20 cellular contexts compared by ENCODE assay signal in genomic region chr4:147198411-147199051, GRCh38.
DNase-seq lines count a peak whose midpoint lies in the region; FAIRE-seq and TF ChIP-seq lines count a peak whose summit lies in the region.
"Had no signal": no experiment of that assay in that cellular context is flagged by ENCODE, and none has a peak within 500 bp of the region (broad histone marks: within the 10 kb centered on the region; RNA-seq: fewer than 3 reads in every experiment).

No MANE protein-coding gene starts in this region.

- BruUV-seq in Caco-2 (replicated peaks; lab: Mats Ljungman, UMichigan): no TSS peak
- no TSS peak for BruUV-seq in endothelial cell of umbilical vein (replicated peaks; lab: Mats Ljungman, UMichigan)

- H3K9ac ChIP-seq in endothelial cell of umbilical vein (replicated peaks; ENCODE audit: extremely low read depth, insufficient read depth, low read length): no peak overlapping the region

- H3K9me1 ChIP-seq in endothelial cell of umbilical vein (replicated peaks; ENCODE audit: control insufficient read depth, extremely low read depth, insufficient read depth, low read length): no peaks in the 10 kb centered on the region

- H3K36me3 ChIP-seq in Caco-2 (ENCODE audit: control insufficient read depth, insufficient read depth, low read length) (no peaks in the 10 kb centered on the region), SJCRH30 (no peaks in the 10 kb centered on the region), endothelial cell of umbilical vein (ENCODE audit: control insufficient read depth in 2 of 2, extremely low read depth in 1 of 2, insufficient read depth in 2 of 2, low read length in 2 of 2) (no peaks in the 10 kb centered on the region)
- H3K36me3 ChIP-seq: vagina had no signal

- no peak overlapping the region for H3K4me3 ChIP-seq in Caco-2 (ENCODE audit: low read depth, low read length)
- H3K4me3 ChIP-seq in SJCRH30: no peak overlapping the region
- H3K4me3 ChIP-seq in endothelial cell of umbilical vein (replicated peaks in 1 of 3; ENCODE audit: insufficient read depth in 1 of 3, low read depth in 1 of 3, low read length in 3 of 3): no peak overlapping the region
- H3K4me3 ChIP-seq: vagina had no signal

- H3K4me1 ChIP-seq in Caco-2 (peaks cover 27% of the 10 kb centered on the region), SJCRH30 (peaks cover 8% of the 10 kb centered on the region), endothelial cell of umbilical vein (ENCODE audit: control insufficient read depth, extremely low read depth, insufficient read depth, low read length) (peaks cover 5% of the 10 kb centered on the region)
- H3K4me1 ChIP-seq: vagina had no signal

- peak overlapping the region; percentile 15; the same call in 1 of the 2 replicates for H3K27ac ChIP-seq in SJCRH30
- peak overlapping the region; percentile 28 for H3K27ac ChIP-seq in endothelial cell of umbilical vein (ENCODE audit: insufficient read depth, low read depth, low read length)
- H3K27ac ChIP-seq: vagina had no signal

- H3K27me3 Mint-ChIP-seq in Caco-2 (ENCODE audit: insufficient read depth, unreplicated experiment) (no peaks in the 10 kb centered on the region), osteocyte (ENCODE audit: unreplicated experiment) (no peaks in the 10 kb centered on the region)

- FAIRE-seq in endothelial cell of umbilical vein (lab: Jason Lieb, UNC): no peak

- H3K27ac Mint-ChIP-seq in Caco-2 (ENCODE audit: unreplicated experiment) (peak overlapping the region; percentile 20), osteocyte (ENCODE audit: unreplicated experiment) (peak overlapping the region; percentile 75)
- H3K27ac Mint-ChIP-seq: activated CD8-positive, alpha-beta T cell treated with anti-CD3 and anti-CD28 coated beads, Interleukin-2, amount 10 ng/mL, durations not matched to agents 7 days and 5 days; stimulated activated effector memory CD8-positive, alpha-beta T cell treated with anti-CD3 and anti-CD28 coated beads, Interleukin-12 subunit alpha, Interleukin-12 subunit beta, amount 100 ng/mL, for 72 hours had no signal

- CTCF ChIA-PET in Caco-2 (lab: Charles Lee) (no interaction called here), endothelial cell of umbilical vein (lab: Charles Lee) (interaction anchor here (1.6 kb wide), 1 partner anchor 37 kb away, joined by 4 read pairs; no protein-coding TSS in a partner anchor)

- H4K20me1 ChIP-seq in endothelial cell of umbilical vein (replicated peaks; ENCODE audit: control insufficient read depth, extremely low read depth, insufficient read depth, low read length): no peaks in the 10 kb centered on the region

- H3K9me3 Mint-ChIP-seq in Caco-2 (ENCODE audit: unreplicated experiment) (peaks cover 9% of the 10 kb centered on the region), osteocyte (ENCODE audit: unreplicated experiment) (peaks cover 3% of the 10 kb centered on the region)

- TF ChIP-seq CTCF in Caco-2 (IDR thresholded peaks at IDR 0.05; ENCODE audit: insufficient read depth in 1 of 2, low read depth in 1 of 2, low read length in 1 of 2, severe bottlenecking in 1 of 2, unreplicated experiment in 1 of 2): no peak
- no peak for TF ChIP-seq CTCF in endothelial cell of umbilical vein (IDR thresholded peaks at IDR 0.05; ENCODE audit: extremely low read depth in 1 of 2, insufficient read depth in 1 of 2, low read depth in 1 of 2, low read length in 2 of 2)
- TF ChIP-seq CTCF in osteocyte (IDR thresholded peaks at IDR 0.05): no peak

- H3K27me3 ChIP-seq in Caco-2 (replicated peaks; ENCODE audit: control insufficient read depth, insufficient read depth, low read length) (no peaks in the 10 kb centered on the region), SJCRH30 (no peaks in the 10 kb centered on the region), endothelial cell of umbilical vein (ENCODE audit: control insufficient read depth in 2 of 2, insufficient read depth in 2 of 2, low read length in 2 of 2) (no peaks in the 10 kb centered on the region)
- H3K27me3 ChIP-seq: vagina had no signal

- TF ChIP-seq POLR2A in endothelial cell of umbilical vein (IDR thresholded peaks at IDR 0.05; ENCODE audit: low read depth, low read length): no peak

- H3K4me1 Mint-ChIP-seq in Caco-2 (ENCODE audit: low read depth, unreplicated experiment) (peaks cover 27% of the 10 kb centered on the region), osteocyte (ENCODE audit: unreplicated experiment) (peaks cover 74% of the 10 kb centered on the region)
- H3K4me1 Mint-ChIP-seq: CD4-positive, alpha-beta memory T cell; stimulated activated effector memory CD8-positive, alpha-beta T cell treated with anti-CD3 and anti-CD28 coated beads, Interleukin-12 subunit alpha, Interleukin-12 subunit beta, amount 100 ng/mL, for 72 hours had no signal

- DNase-seq in Caco-2: peak in 1 of 2 experiments; percentile 4
- DNase-seq in SJCRH30: no peak
- DNase-seq in endothelial cell of umbilical vein (ENCODE audit: low read depth, low spot score): peak; percentile 61
- no peak for DNase-seq in osteocyte (ENCODE audit: extremely low spot score, unreplicated experiment)
- no peak for DNase-seq in NCI-H1105 treated with DMSO at 0.1 percent for 48 hours (lab: John Stamatoyannopoulos, UW)
- DNase-seq in stimulated activated naive CD4-positive, alpha-beta T cell (lab: John Stamatoyannopoulos, UW): no peak
- DNase-seq in CD1c-positive myeloid dendritic cell (ENCODE audit: extremely low spot score): no peak
- no peak for DNase-seq in epidermal melanocyte (ENCODE audit: insufficient read length, low spot score)
- DNase-seq: activated CD8-positive, alpha-beta T cell treated with anti-CD3 and anti-CD28 coated beads, Interleukin-2, amount 10 ng/mL, durations not matched to agents 7 days and 5 days; activated naive CD4-positive, alpha-beta T cell treated with Interleukin-2 at 50 U/mL for 16 hours; activated T-cell treated with anti-CD3 and anti-CD28 coated beads, Interleukin-2, amount 50 U/mL, for 1 hour; aorta; CD4-positive, alpha-beta memory T cell; DMS153; GOT3; Kasumi-1; NCI-H1092 treated with DMSO at 0.1 percent for 48 hours; T-helper 9 cell had no signal

- H3K9me3 ChIP-seq in Caco-2: no peaks in the 10 kb centered on the region; the same call in 1 of the 2 replicates
- no peaks in the 10 kb centered on the region for H3K9me3 ChIP-seq in SJCRH30 (replicated peaks)
- no peaks in the 10 kb centered on the region for H3K9me3 ChIP-seq in endothelial cell of umbilical vein (replicated peaks; ENCODE audit: control insufficient read depth, insufficient read depth, low read length)
- H3K9me3 ChIP-seq: vagina had no signal

- POLR2A ChIA-PET in Caco-2 (lab: Charles Lee) (no interaction called here), endothelial cell of umbilical vein (lab: Charles Lee) (no interaction called here)

- H3K36me3 Mint-ChIP-seq in Caco-2 (ENCODE audit: insufficient read depth, unreplicated experiment) (no peaks in the 10 kb centered on the region), osteocyte (ENCODE audit: unreplicated experiment) (peaks cover 2% of the 10 kb centered on the region)
- H3K36me3 Mint-ChIP-seq: CD4-positive, alpha-beta memory T cell; stimulated activated effector memory CD8-positive, alpha-beta T cell treated with anti-CD3 and anti-CD28 coated beads, Interleukin-12 subunit alpha, Interleukin-12 subunit beta, amount 100 ng/mL, for 72 hours had no signal

- dilution Hi-C loops in endothelial cell of umbilical vein (cut with MboI; ENCODE audit: extremely low pct_ligation_motif_present, low sequenced_read_pairs): no loop called here

- H3K4me3 Mint-ChIP-seq in Caco-2 (ENCODE audit: unreplicated experiment) (peak overlapping the region; percentile 24), osteocyte (ENCODE audit: unreplicated experiment) (no peak overlapping the region)
- H3K4me3 Mint-ChIP-seq: activated CD8-positive, alpha-beta T cell treated with anti-CD3 and anti-CD28 coated beads, Interleukin-2, amount 10 ng/mL, durations not matched to agents 7 days and 5 days; CD4-positive, alpha-beta memory T cell; stimulated activated effector memory CD8-positive, alpha-beta T cell treated with anti-CD3 and anti-CD28 coated beads, Interleukin-12 subunit alpha, Interleukin-12 subunit beta, amount 100 ng/mL, for 72 hours had no signal

- intact Hi-C loops in Caco-2 (cut with micrococcal nuclease; ENCODE audit: unreplicated experiment): loop anchor here (2.0 kb wide), 1 partner anchor 38 kb away; no protein-coding TSS in a partner anchor
- intact Hi-C loops in endothelial cell of umbilical vein (cut with micrococcal nuclease): no loop called here

- H2AFZ ChIP-seq in endothelial cell of umbilical vein (ENCODE audit: low read depth, low read length): peak overlapping the region; percentile 42

- H3K79me2 ChIP-seq in endothelial cell of umbilical vein (ENCODE audit: control insufficient read depth, insufficient read depth, low read length): no peaks in the 10 kb centered on the region

- no peak overlapping the region for H3K4me2 ChIP-seq in endothelial cell of umbilical vein (ENCODE audit: insufficient read depth, low read length)

TF ChIP-seq in endothelial cell of umbilical vein, 7 proteins besides CTCF, POLR2A, EP300 and RAD21:
- TF ChIP-seq FOS (IDR thresholded peaks at IDR 0.05; ENCODE audit: borderline replicate concordance, insufficient read depth, low read length): no peak
- TF ChIP-seq MAX (IDR thresholded peaks at IDR 0.05; ENCODE audit: insufficient read depth, insufficient read length): no peak
- no peak for TF ChIP-seq MYC (IDR thresholded peaks at IDR 0.05; ENCODE audit: low read depth, low read length)
- no peak for TF ChIP-seq JUN (IDR thresholded peaks at IDR 0.05; ENCODE audit: borderline replicate concordance, insufficient read depth, insufficient read length, low read depth)
- no peak for TF ChIP-seq EZH2 (IDR thresholded peaks at IDR 0.05; ENCODE audit: borderline replicate concordance, low read depth, low read length, severe bottlenecking)
- TF ChIP-seq GATA2 (IDR thresholded peaks at IDR 0.05; ENCODE audit: insufficient read depth, insufficient read length, low read depth, low read length): no peak
- TF ChIP-seq POLR2AphosphoS5 (IDR thresholded peaks at IDR 0.05; ENCODE audit: insufficient read depth, low read depth, low read length): no peak
